ENCODE assay signal across 10 cellular contexts in genomic region chr2:30410217-30410616, GRCh38. TPM values are rescaled to one million over a fixed set of nuclear protein-coding genes. Genes with fewer than 3 reads are reported as not detected.
DNase-seq lines count a peak whose midpoint lies in the region; TF ChIP-seq lines count a peak whose summit lies in the region.
"Had no signal": no experiment of that assay in that cellular context is flagged by ENCODE, and none has a peak within 500 bp of the region (broad histone marks: within the 10 kb centered on the region; RNA-seq: fewer than 3 reads in every experiment).

No MANE protein-coding gene starts in this region.

- H3K9me3 ChIP-seq in uterus (no peaks in the 10 kb centered on the region), ovary (no peaks in the 10 kb centered on the region)

- peak; percentile 11 for DNase-seq in stimulated activated CD4-positive, alpha-beta T cell treated with anti-CD3 and anti-CD28 coated beads, Interleukin-1b, Interleukin-23, amount 100 ng/mL, for 48 hours
- DNase-seq in stimulated activated CD4-positive, alpha-beta T cell treated with anti-CD3 and anti-CD28 coated beads, Interleukin-2, amount 100 ng/mL, for 24 hours: no peak
- DNase-seq in activated CD4-positive, alpha-beta T cell treated with anti-CD3 and anti-CD28 coated beads, Interleukin-2, amount 50 U/mL, for 24 hours (ENCODE audit: low read depth in 1 of 2, low spot score in 1 of 2): peak; percentile 5 to 20
- DNase-seq in glomerular visceral epithelial cell (ENCODE audit: extremely low spot score) (peak; percentile 63), uterus (no peak), NCI-H446 treated with DMSO at 0.1 percent for 48 hours (lab: John Stamatoyannopoulos, UW) (no peak), ovary (no peak), SKM-1 (lab: John Stamatoyannopoulos, UW; ENCODE audit: unreplicated experiment) (no peak)
- DNase-seq: effector CD4-positive, alpha-beta T cell; naive B cell had no signal

- intact Hi-C loops in uterus (cut with DNase I; ENCODE audit: low total_unique reads): no loop called here
- intact Hi-C loops in ovary (cut with DNase I): loop anchor here in 1 of 4 donors (5.0 kb wide), 1 partner anchor 178 kb away; the partner anchor contains the start of gene LBH

- H3K4me3 ChIP-seq in uterus: no peak overlapping the region
- no peak overlapping the region for H3K4me3 ChIP-seq in ovary

- 74 to 84% (median 82%) methylated on average over 2 of the region's 2 CpGs for WGBS in ovary, 3 donors

- H3K27ac ChIP-seq in uterus (peak overlapping the region; percentile 83 to 84), ovary (peak overlapping the region in 1 of 2 donors; percentile 69)

- H3K36me3 ChIP-seq in uterus: no peaks in the 10 kb centered on the region
- no peaks in the 10 kb centered on the region for H3K36me3 ChIP-seq in ovary

- no peaks in the 10 kb centered on the region for H3K27me3 ChIP-seq in uterus
- H3K27me3 ChIP-seq in ovary: no peaks in the 10 kb centered on the region

- H3K4me1 ChIP-seq in uterus (peaks cover 23 to 25% of the 10 kb centered on the region in 2 donors), ovary (ENCODE audit: insufficient read depth) (peaks cover 33% of the 10 kb centered on the region)

- no peak for TF ChIP-seq EP300 in ovary (IDR thresholded peaks at IDR 0.05)

- no peak for TF ChIP-seq POLR2A in uterus (IDR thresholded peaks at IDR 0.05)
- no peak for TF ChIP-seq POLR2A in ovary (IDR thresholded peaks at IDR 0.05)

- no peak for TF ChIP-seq CTCF in uterus (IDR thresholded peaks at IDR 0.05)
- TF ChIP-seq CTCF in ovary (IDR thresholded peaks at IDR 0.05): no peak

RNA-seq across cellular contexts. Expression of gene LCLAT1, which starts 36.8 kb away (rescaled TPM):
- total RNA-seq in uterus: 100 to 1,000 TPM in 1 of 4 donors, 10 to 100 TPM in 2, under 1 TPM in 1; 0.88 to 116 (median 33.3) TPM
- total RNA-seq in ovary: 10 to 100 TPM; 10.7 to 26.5 (median 22.8) TPM
- 1 to 10 TPM; 3.2 to 7.4 TPM for polyA plus RNA-seq in ovary

Comparison
In these comparisons a context has a peak if more than half of its experiments do, and no peak if none do; other contexts are left out.
1. DNase-seq: peak in stimulated activated CD4-positive, alpha-beta T cell treated with anti-CD3 and anti-CD28 coated beads, Interleukin-1b, Interleukin-23, amount 100 ng/mL, for 48 hours (single experiment), activated CD4-positive, alpha-beta T cell treated with anti-CD3 and anti-CD28 coated beads, Interleukin-2, amount 50 U/mL, for 24 hours (2 of 2) and glomerular visceral epithelial cell (single experiment); none in stimulated activated CD4-positive, alpha-beta T cell treated with anti-CD3 and anti-CD28 coated beads, Interleukin-2, amount 100 ng/mL, for 24 hours (0 of 2), uterus (0 of 2), NCI-H446 treated with DMSO at 0.1 percent for 48 hours (single experiment), ovary (0 of 5) and SKM-1 (single experiment).